ENCODE assay signal across 1 cellular context in the genomic region with DNA sequence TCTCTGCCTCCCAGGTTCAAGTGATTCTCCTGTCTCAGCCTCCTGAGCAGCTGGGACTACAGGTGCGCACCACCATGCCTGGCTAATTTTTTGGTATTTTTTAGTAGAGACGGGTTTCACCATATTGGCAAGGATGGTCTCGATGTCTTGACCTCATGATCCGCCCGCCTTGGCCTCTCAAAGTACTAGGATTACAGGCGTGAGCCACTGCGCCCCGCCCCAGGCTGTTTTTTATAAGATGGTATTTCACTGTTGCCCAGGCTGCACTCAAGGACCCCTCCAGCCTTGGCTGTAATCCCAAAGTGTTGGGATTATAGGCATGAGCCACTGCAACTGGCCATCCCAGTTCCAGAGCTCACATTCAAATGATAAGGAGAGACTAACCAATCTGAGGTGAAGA.
TF ChIP-seq lines count a peak whose summit lies in the region.

No MANE protein-coding gene starts in this region.

TF ChIP-seq in K562, 482 proteins besides CTCF, POLR2A, EP300 and RAD21:
- TF ChIP-seq SUPT5H (IDR thresholded peaks at IDR 0.05) (0 out of 2 replicates have a peak, but pooled peaks have one; percentile 10), POLR2AphosphoS5 (IDR thresholded peaks at IDR 0.05; ENCODE audit: control insufficient read depth, insufficient read depth, low read depth, low read length) (peak; percentile 36), KAT7 (CRISPR knock-in tag; IDR thresholded peaks at IDR 0.05; ENCODE audit: borderline replicate concordance) (0 out of 2 replicates have a peak, but pooled peaks have one; percentile 13)
- TF ChIP-seq, protein P1, sequence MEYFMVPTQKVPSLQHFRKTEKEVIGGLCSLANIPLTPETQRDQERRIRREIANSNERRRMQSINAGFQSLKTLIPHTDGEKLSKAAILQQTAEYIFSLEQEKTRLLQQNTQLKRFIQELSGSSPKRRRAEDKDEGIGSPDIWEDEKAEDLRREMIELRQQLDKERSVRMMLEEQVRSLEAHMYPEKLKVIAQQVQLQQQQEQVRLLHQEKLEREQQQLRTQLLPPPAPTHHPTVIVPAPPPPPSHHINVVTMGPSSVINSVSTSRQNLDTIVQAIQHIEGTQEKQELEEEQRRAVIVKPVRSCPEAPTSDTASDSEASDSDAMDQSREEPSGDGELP (CRISPR knock-in tag; IDR thresholded peaks at IDR 0.05; ENCODE audit: borderline replicate concordance), result 0 out of 2 replicates have a peak, but pooled peaks have one; percentile 15
